ENCODE assay signal across 1 cellular context in the genomic region with DNA sequence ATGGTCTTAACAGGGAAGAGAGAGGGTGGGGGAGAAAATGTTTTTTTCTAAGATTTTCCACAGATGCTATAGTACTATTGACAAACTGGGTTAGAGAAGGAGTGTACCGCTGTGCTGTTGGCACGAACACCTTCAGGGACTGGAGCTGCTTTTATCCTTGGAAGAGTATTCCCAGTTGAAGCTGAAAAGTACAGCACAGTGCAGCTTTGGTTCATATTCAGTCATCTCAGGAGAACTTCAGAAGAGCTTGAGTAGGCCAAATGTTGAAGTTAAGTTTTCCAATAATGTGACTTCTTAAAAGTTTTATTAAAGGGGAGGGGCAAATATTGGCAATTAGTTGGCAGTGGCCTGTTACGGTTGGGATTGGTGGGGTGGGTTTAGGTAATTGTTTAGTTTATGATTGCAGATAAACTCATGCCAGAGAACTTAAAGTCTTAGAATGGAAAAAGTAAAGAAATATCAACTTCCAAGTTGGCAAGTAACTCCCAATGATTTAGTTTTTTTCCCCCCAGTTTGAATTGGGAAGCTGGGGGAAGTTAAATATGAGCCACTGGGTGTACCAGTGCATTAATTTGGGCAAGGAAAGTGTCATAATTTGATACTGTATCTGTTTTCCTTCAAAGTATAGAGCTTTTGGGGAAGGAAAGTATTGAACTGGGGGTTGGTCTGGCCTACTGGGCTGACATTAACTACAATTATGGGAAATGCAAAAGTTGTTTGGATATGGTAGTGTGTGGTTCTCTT.
TF ChIP-seq lines count a peak whose summit lies in the region.

No MANE protein-coding gene starts in this region.

TF ChIP-seq in K562, 482 proteins besides CTCF, POLR2A, EP300 and RAD21 (continued from another document and continues in another):
- TF ChIP-seq, protein P1, sequence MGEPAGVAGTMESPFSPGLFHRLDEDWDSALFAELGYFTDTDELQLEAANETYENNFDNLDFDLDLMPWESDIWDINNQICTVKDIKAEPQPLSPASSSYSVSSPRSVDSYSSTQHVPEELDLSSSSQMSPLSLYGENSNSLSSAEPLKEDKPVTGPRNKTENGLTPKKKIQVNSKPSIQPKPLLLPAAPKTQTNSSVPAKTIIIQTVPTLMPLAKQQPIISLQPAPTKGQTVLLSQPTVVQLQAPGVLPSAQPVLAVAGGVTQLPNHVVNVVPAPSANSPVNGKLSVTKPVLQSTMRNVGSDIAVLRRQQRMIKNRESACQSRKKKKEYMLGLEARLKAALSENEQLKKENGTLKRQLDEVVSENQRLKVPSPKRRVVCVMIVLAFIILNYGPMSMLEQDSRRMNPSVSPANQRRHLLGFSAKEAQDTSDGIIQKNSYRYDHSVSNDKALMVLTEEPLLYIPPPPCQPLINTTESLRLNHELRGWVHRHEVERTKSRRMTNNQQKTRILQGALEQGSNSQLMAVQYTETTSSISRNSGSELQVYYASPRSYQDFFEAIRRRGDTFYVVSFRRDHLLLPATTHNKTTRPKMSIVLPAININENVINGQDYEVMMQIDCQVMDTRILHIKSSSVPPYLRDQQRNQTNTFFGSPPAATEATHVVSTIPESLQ (CRISPR knock-in tag; IDR thresholded peaks at IDR 0.05), result no peak
- TF ChIP-seq SPI1 (IDR thresholded peaks at IDR 0.05; ENCODE audit: borderline replicate concordance, low read depth, low read length) (no peak), LARP7 (IDR thresholded peaks at IDR 0.05) (no peak; the same call in 1 of the 2 replicates), MCM5 (IDR thresholded peaks at IDR 0.05; ENCODE audit: low read depth) (no peak), MCM7 (IDR thresholded peaks at IDR 0.05) (no peak), HEY1 (CRISPR knock-in tag; IDR thresholded peaks at IDR 0.05; ENCODE audit: borderline replicate concordance) (no peak), MEF2D (tag; conservative IDR thresholded peaks at IDR 0.05; ENCODE audit: low read depth) (no peak), RAD51 (IDR thresholded peaks at IDR 0.05; ENCODE audit: borderline replicate concordance, low read depth) (no peak), ZNF140 (CRISPR knock-in tag; IDR thresholded peaks at IDR 0.05) (no peak), TARDBP (IDR thresholded peaks at IDR 0.05) (no peak), ZNF431 (CRISPR knock-in tag; IDR thresholded peaks at IDR 0.05) (peak; percentile 50; the same call in 1 of the 2 replicates), ELF1 (tag; IDR thresholded peaks at IDR 0.05) (no peak), POLR2AphosphoS5 (IDR thresholded peaks at IDR 0.05; ENCODE audit: control insufficient read depth, insufficient read depth, low read depth, low read length) (peak; percentile 90), CHD4 (IDR thresholded peaks at IDR 0.05; ENCODE audit: insufficient read depth, insufficient replicate concordance, low read depth, low read length, poor library complexity, severe bottlenecking) (no peak), SMARCA4 (IDR thresholded peaks at IDR 0.05) (no peak), STAT5B (CRISPR knock-in tag; IDR thresholded peaks at IDR 0.05) (no peak)
- TF ChIP-seq, protein P2, sequence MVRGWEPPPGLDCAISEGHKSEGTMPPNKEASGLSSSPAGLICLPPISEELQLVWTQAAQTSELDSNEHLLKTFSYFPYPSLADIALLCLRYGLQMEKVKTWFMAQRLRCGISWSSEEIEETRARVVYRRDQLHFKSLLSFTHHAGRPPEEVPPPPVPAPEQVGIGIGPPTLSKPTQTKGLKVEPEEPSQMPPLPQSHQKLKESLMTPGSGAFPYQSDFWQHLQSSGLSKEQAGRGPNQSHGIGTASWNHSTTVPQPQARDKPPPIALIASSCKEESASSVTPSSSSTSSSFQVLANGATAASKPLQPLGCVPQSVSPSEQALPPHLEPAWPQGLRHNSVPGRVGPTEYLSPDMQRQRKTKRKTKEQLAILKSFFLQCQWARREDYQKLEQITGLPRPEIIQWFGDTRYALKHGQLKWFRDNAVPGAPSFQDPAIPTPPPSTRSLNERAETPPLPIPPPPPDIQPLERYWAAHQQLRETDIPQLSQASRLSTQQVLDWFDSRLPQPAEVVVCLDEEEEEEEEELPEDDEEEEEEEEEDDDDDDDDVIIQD (CRISPR knock-in tag; IDR thresholded peaks at IDR 0.05), result no peak
- TF ChIP-seq, protein P3, sequence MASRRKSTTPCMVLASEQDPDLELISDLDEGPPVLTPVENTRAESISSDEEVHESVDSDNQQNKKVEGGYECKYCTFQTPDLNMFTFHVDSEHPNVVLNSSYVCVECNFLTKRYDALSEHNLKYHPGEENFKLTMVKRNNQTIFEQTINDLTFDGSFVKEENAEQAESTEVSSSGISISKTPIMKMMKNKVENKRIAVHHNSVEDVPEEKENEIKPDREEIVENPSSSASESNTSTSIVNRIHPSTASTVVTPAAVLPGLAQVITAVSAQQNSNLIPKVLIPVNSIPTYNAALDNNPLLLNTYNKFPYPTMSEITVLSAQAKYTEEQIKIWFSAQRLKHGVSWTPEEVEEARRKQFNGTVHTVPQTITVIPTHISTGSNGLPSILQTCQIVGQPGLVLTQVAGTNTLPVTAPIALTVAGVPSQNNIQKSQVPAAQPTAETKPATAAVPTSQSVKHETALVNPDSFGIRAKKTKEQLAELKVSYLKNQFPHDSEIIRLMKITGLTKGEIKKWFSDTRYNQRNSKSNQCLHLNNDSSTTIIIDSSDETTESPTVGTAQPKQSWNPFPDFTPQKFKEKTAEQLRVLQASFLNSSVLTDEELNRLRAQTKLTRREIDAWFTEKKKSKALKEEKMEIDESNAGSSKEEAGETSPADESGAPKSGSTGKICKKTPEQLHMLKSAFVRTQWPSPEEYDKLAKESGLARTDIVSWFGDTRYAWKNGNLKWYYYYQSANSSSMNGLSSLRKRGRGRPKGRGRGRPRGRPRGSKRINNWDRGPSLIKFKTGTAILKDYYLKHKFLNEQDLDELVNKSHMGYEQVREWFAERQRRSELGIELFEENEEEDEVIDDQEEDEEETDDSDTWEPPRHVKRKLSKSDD (conservative IDR thresholded peaks at IDR 0.05; ENCODE audit: low read length), result no peak
- TF ChIP-seq, protein P4, sequence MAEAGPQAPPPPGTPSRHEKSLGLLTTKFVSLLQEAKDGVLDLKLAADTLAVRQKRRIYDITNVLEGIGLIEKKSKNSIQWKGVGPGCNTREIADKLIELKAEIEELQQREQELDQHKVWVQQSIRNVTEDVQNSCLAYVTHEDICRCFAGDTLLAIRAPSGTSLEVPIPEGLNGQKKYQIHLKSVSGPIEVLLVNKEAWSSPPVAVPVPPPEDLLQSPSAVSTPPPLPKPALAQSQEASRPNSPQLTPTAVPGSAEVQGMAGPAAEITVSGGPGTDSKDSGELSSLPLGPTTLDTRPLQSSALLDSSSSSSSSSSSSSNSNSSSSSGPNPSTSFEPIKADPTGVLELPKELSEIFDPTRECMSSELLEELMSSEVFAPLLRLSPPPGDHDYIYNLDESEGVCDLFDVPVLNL (CRISPR knock-in tag; IDR thresholded peaks at IDR 0.05; ENCODE audit: low read depth), result no peak
- TF ChIP-seq, protein P5, sequence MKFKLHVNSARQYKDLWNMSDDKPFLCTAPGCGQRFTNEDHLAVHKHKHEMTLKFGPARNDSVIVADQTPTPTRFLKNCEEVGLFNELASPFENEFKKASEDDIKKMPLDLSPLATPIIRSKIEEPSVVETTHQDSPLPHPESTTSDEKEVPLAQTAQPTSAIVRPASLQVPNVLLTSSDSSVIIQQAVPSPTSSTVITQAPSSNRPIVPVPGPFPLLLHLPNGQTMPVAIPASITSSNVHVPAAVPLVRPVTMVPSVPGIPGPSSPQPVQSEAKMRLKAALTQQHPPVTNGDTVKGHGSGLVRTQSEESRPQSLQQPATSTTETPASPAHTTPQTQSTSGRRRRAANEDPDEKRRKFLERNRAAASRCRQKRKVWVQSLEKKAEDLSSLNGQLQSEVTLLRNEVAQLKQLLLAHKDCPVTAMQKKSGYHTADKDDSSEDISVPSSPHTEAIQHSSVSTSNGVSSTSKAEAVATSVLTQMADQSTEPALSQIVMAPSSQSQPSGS (CRISPR knock-in tag; IDR thresholded peaks at IDR 0.05), result no peak
- TF ChIP-seq, protein P6, sequence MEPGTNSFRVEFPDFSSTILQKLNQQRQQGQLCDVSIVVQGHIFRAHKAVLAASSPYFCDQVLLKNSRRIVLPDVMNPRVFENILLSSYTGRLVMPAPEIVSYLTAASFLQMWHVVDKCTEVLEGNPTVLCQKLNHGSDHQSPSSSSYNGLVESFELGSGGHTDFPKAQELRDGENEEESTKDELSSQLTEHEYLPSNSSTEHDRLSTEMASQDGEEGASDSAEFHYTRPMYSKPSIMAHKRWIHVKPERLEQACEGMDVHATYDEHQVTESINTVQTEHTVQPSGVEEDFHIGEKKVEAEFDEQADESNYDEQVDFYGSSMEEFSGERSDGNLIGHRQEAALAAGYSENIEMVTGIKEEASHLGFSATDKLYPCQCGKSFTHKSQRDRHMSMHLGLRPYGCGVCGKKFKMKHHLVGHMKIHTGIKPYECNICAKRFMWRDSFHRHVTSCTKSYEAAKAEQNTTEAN (CRISPR knock-in tag; IDR thresholded peaks at IDR 0.05), result 0 out of 2 replicates have a peak, but pooled peaks have one; percentile 11
- TF ChIP-seq, protein P7, sequence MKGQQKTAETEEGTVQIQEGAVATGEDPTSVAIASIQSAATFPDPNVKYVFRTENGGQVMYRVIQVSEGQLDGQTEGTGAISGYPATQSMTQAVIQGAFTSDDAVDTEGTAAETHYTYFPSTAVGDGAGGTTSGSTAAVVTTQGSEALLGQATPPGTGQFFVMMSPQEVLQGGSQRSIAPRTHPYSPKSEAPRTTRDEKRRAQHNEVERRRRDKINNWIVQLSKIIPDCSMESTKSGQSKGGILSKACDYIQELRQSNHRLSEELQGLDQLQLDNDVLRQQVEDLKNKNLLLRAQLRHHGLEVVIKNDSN (CRISPR knock-in tag; IDR thresholded peaks at IDR 0.05), result no peak
- TF ChIP-seq, protein P8, sequence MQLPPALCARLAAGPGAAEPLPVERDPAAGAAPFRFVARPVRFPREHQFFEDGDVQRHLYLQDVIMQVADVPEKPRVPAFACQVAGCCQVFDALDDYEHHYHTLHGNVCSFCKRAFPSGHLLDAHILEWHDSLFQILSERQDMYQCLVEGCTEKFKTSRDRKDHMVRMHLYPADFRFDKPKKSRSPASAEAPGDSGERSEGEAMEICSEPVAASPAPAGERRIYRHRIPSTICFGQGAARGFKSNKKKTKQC (CRISPR knock-in tag; IDR thresholded peaks at IDR 0.05), result no peak
- TF ChIP-seq, protein P9, sequence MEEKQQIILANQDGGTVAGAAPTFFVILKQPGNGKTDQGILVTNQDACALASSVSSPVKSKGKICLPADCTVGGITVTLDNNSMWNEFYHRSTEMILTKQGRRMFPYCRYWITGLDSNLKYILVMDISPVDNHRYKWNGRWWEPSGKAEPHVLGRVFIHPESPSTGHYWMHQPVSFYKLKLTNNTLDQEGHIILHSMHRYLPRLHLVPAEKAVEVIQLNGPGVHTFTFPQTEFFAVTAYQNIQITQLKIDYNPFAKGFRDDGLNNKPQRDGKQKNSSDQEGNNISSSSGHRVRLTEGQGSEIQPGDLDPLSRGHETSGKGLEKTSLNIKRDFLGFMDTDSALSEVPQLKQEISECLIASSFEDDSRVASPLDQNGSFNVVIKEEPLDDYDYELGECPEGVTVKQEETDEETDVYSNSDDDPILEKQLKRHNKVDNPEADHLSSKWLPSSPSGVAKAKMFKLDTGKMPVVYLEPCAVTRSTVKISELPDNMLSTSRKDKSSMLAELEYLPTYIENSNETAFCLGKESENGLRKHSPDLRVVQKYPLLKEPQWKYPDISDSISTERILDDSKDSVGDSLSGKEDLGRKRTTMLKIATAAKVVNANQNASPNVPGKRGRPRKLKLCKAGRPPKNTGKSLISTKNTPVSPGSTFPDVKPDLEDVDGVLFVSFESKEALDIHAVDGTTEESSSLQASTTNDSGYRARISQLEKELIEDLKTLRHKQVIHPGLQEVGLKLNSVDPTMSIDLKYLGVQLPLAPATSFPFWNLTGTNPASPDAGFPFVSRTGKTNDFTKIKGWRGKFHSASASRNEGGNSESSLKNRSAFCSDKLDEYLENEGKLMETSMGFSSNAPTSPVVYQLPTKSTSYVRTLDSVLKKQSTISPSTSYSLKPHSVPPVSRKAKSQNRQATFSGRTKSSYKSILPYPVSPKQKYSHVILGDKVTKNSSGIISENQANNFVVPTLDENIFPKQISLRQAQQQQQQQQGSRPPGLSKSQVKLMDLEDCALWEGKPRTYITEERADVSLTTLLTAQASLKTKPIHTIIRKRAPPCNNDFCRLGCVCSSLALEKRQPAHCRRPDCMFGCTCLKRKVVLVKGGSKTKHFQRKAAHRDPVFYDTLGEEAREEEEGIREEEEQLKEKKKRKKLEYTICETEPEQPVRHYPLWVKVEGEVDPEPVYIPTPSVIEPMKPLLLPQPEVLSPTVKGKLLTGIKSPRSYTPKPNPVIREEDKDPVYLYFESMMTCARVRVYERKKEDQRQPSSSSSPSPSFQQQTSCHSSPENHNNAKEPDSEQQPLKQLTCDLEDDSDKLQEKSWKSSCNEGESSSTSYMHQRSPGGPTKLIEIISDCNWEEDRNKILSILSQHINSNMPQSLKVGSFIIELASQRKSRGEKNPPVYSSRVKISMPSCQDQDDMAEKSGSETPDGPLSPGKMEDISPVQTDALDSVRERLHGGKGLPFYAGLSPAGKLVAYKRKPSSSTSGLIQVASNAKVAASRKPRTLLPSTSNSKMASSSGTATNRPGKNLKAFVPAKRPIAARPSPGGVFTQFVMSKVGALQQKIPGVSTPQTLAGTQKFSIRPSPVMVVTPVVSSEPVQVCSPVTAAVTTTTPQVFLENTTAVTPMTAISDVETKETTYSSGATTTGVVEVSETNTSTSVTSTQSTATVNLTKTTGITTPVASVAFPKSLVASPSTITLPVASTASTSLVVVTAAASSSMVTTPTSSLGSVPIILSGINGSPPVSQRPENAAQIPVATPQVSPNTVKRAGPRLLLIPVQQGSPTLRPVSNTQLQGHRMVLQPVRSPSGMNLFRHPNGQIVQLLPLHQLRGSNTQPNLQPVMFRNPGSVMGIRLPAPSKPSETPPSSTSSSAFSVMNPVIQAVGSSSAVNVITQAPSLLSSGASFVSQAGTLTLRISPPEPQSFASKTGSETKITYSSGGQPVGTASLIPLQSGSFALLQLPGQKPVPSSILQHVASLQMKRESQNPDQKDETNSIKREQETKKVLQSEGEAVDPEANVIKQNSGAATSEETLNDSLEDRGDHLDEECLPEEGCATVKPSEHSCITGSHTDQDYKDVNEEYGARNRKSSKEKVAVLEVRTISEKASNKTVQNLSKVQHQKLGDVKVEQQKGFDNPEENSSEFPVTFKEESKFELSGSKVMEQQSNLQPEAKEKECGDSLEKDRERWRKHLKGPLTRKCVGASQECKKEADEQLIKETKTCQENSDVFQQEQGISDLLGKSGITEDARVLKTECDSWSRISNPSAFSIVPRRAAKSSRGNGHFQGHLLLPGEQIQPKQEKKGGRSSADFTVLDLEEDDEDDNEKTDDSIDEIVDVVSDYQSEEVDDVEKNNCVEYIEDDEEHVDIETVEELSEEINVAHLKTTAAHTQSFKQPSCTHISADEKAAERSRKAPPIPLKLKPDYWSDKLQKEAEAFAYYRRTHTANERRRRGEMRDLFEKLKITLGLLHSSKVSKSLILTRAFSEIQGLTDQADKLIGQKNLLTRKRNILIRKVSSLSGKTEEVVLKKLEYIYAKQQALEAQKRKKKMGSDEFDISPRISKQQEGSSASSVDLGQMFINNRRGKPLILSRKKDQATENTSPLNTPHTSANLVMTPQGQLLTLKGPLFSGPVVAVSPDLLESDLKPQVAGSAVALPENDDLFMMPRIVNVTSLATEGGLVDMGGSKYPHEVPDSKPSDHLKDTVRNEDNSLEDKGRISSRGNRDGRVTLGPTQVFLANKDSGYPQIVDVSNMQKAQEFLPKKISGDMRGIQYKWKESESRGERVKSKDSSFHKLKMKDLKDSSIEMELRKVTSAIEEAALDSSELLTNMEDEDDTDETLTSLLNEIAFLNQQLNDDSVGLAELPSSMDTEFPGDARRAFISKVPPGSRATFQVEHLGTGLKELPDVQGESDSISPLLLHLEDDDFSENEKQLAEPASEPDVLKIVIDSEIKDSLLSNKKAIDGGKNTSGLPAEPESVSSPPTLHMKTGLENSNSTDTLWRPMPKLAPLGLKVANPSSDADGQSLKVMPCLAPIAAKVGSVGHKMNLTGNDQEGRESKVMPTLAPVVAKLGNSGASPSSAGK (IDR thresholded peaks at IDR 0.05), result no peak
- TF ChIP-seq, protein P10, sequence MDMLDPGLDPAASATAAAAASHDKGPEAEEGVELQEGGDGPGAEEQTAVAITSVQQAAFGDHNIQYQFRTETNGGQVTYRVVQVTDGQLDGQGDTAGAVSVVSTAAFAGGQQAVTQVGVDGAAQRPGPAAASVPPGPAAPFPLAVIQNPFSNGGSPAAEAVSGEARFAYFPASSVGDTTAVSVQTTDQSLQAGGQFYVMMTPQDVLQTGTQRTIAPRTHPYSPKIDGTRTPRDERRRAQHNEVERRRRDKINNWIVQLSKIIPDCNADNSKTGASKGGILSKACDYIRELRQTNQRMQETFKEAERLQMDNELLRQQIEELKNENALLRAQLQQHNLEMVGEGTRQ (CRISPR knock-in tag; IDR thresholded peaks at IDR 0.05), result no peak
